1 cellular context compared by ENCODE assay signal in genomic region chr6:45477785-45478184, GRCh38.
TF ChIP-seq lines count a peak whose summit lies in the region.

No MANE protein-coding gene starts in this region.

TF ChIP-seq in HEK293, 187 proteins besides CTCF, POLR2A, EP300 and RAD21 (continued from another document):
- TF ChIP-seq EGR2 (tag by site-specific recombination; IDR thresholded peaks at IDR 0.05; ENCODE audit: low read depth) (peak; percentile 28; the same call in 1 of the 2 replicates), ZNF704 (tag by site-specific recombination; IDR thresholded peaks at IDR 0.05) (no peak), SP2 (tag by site-specific recombination; IDR thresholded peaks at IDR 0.05) (no peak), YY2 (tag by site-specific recombination; IDR thresholded peaks at IDR 0.05) (no peak), SCRT2 (tag by site-specific recombination; IDR thresholded peaks at IDR 0.05) (peak; percentile 84), ZNF114 (tag by site-specific recombination; IDR thresholded peaks at IDR 0.05) (no peak), ZBTB8A (tag by site-specific recombination; IDR thresholded peaks at IDR 0.05) (no peak), KLF16 (tag by site-specific recombination; IDR thresholded peaks at IDR 0.05) (no peak), ZNF266 (tag by site-specific recombination; IDR thresholded peaks at IDR 0.05; ENCODE audit: low read depth) (no peak), ZNF366 (tag by site-specific recombination; conservative IDR thresholded peaks at IDR 0.05) (no peak), ZNF513 (tag by site-specific recombination; IDR thresholded peaks at IDR 0.05) (no peak), ZNF416 (tag by site-specific recombination; IDR thresholded peaks at IDR 0.05) (no peak), PATZ1 (tag by site-specific recombination; IDR thresholded peaks at IDR 0.05) (no peak), ZNF747 (tag by site-specific recombination; IDR thresholded peaks at IDR 0.05) (no peak), FEZF1 (tag by site-specific recombination; IDR thresholded peaks at IDR 0.05) (no peak), ZNF350 (tag by site-specific recombination; IDR thresholded peaks at IDR 0.05) (no peak), ZNF174 (tag by site-specific recombination; IDR thresholded peaks at IDR 0.05) (no peak), ZBTB49 (tag by site-specific recombination; IDR thresholded peaks at IDR 0.05; ENCODE audit: low read depth) (no peak), ZBTB20 (tag by site-specific recombination; IDR thresholded peaks at IDR 0.05) (no peak), YY1 (tag by site-specific recombination; IDR thresholded peaks at IDR 0.05) (no peak), ZFHX2 (tag by site-specific recombination; conservative IDR thresholded peaks at IDR 0.05) (peak; percentile 69), ZNF530 (tag by site-specific recombination; IDR thresholded peaks at IDR 0.05; ENCODE audit: low read depth) (no peak), ZFP69B (tag by site-specific recombination; IDR thresholded peaks at IDR 0.05) (no peak), ZNF701 (tag by site-specific recombination; IDR thresholded peaks at IDR 0.05) (no peak)
